ENCODE assay signal across 26 cellular contexts in genomic region chr21:36517366-36518075, GRCh38. TPM values are rescaled to one million over a fixed set of nuclear protein-coding genes. Genes with fewer than 3 reads are reported as not detected.
"Had no signal": no experiment of that assay in that cellular context is flagged by ENCODE, and none has a peak within 500 bp of the region (broad histone marks: within the 10 kb centered on the region; RNA-seq: fewer than 3 reads in every experiment).

No MANE protein-coding gene starts in this region.

- ATAC-seq: left colon; left lung; lower lobe of right lung; naive thymus-derived CD8-positive, alpha-beta T cell; right lobe of liver; stimulated activated naive CD8-positive, alpha-beta T cell treated with anti-CD3 and anti-CD28 coated beads, Interleukin-15, Interleukin-2, amounts not matched to agents 100 U/mL and 50 U/mL, for 24 hours had no signal

- H3K4me2 ChIP-seq: smooth muscle cell had no signal

- H3K4me3 ChIP-seq: left lung, lower lobe of right lung, ovary, right atrium auricular region, right lobe of liver, smooth muscle cell, stomach, testis, thyroid gland, transverse colon, upper lobe of left lung, vagina had no signal

- H3K36me3 ChIP-seq: left lung, lower lobe of right lung, ovary, right atrium auricular region, right lobe of liver, stomach, thyroid gland, transverse colon, upper lobe of left lung, vagina had no signal

- H3K9me3 ChIP-seq: lower lobe of right lung, ovary, right atrium auricular region, right lobe of liver, testis, thyroid gland, transverse colon, upper lobe of left lung, vagina had no signal

- H3K4me1 ChIP-seq: left lung, lower lobe of right lung, right atrium auricular region, right lobe of liver, stomach, testis, thyroid gland, transverse colon, upper lobe of left lung had no signal

- H3K27ac ChIP-seq: left lung, lower lobe of right lung, ovary, right atrium auricular region, right lobe of liver, stomach, testis, thyroid gland, transverse colon, upper lobe of left lung, vagina had no signal

- FAIRE-seq: islet of Langerhans, kidney had no signal

- DNase-seq: immature natural killer cell; kidney; left colon; left lung; lower lobe of right lung; mammary epithelial cell; mesenchymal stem cell; naive thymus-derived CD8-positive, alpha-beta T cell; ovary; right lobe of liver; stimulated activated CD4-positive, alpha-beta T cell treated with anti-CD3 and anti-CD28 coated beads, Interleukin-1b, Interleukin-23, amount 100 ng/mL, for 48 hours; stimulated activated CD4-positive, alpha-beta T cell treated with anti-CD3 and anti-CD28 coated beads, Interleukin-2, amount 100 ng/mL, for 48 hours; stimulated activated naive B cell treated with anti-CD40 and anti-IgM and Interleukin-4, amounts not matched to agents 10 μg/mL and 1 μg/mL and 100 μg/mL, for 72 hours; stimulated activated naive CD8-positive, alpha-beta T cell treated with anti-CD3 and anti-CD28 coated beads, Interleukin-15, Interleukin-2, amounts not matched to agents 100 U/mL and 50 U/mL, for 24 hours; stomach; testis; thyroid gland; transverse colon; upper lobe of left lung had no signal

- H3K27me3 ChIP-seq: left lung, ovary, right atrium auricular region, right lobe of liver, testis, thyroid gland, upper lobe of left lung, vagina had no signal

RNA-seq across cellular contexts. Expression of gene CLDN14, which starts 37.6 kb away (rescaled TPM):
- total RNA-seq: left lung; lower lobe of right lung; mammary epithelial cell; naive thymus-derived CD8-positive, alpha-beta T cell; omental fat pad; ovary; progenitor cell of endocrine pancreas; right atrium auricular region; smooth muscle cell; stomach; thyroid gland; transverse colon; vagina had no signal
- polyA plus RNA-seq: immature natural killer cell; mammary epithelial cell; naive thymus-derived CD8-positive, alpha-beta T cell; neural cell; smooth muscle cell had no signal
